ENCODE assay signal across 1 cellular context in the genomic region with DNA sequence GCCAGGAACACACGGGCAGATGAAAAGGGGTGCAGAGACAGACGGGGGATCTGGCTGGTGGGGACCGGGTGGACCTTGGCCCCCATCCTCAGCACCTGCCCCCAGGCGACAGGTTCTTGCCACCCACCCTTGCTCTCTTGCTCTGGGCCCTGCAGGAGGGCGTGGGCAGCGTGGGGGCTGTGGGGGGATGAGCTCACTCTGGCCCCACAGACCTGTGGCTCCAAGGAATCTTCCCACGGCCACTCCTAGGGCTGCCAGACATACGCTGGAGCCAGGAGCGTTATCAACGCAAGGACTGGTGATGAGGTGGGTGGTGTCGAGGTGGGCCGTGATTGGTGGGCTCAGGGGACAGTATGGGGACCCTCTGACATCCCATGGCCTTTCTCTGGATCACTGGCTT.
TF ChIP-seq lines count a peak whose summit lies in the region.

No MANE protein-coding gene starts in this region.

TF ChIP-seq in IMR-90, 13 proteins besides CTCF, POLR2A, EP300 and RAD21:
- TF ChIP-seq MAZ (IDR thresholded peaks at IDR 0.05; ENCODE audit: borderline replicate concordance, low read depth, low read length) (peak; percentile 22; the same call in 1 of the 2 replicates), MXI1 (IDR thresholded peaks at IDR 0.05; ENCODE audit: borderline replicate concordance, low read depth, low read length) (no peak), CHD1 (IDR thresholded peaks at IDR 0.05; ENCODE audit: low read depth, low read length) (no peak), FOS (IDR thresholded peaks at IDR 0.05; ENCODE audit: low read depth, low read length) (no peak)
